In the genomic region with DNA sequence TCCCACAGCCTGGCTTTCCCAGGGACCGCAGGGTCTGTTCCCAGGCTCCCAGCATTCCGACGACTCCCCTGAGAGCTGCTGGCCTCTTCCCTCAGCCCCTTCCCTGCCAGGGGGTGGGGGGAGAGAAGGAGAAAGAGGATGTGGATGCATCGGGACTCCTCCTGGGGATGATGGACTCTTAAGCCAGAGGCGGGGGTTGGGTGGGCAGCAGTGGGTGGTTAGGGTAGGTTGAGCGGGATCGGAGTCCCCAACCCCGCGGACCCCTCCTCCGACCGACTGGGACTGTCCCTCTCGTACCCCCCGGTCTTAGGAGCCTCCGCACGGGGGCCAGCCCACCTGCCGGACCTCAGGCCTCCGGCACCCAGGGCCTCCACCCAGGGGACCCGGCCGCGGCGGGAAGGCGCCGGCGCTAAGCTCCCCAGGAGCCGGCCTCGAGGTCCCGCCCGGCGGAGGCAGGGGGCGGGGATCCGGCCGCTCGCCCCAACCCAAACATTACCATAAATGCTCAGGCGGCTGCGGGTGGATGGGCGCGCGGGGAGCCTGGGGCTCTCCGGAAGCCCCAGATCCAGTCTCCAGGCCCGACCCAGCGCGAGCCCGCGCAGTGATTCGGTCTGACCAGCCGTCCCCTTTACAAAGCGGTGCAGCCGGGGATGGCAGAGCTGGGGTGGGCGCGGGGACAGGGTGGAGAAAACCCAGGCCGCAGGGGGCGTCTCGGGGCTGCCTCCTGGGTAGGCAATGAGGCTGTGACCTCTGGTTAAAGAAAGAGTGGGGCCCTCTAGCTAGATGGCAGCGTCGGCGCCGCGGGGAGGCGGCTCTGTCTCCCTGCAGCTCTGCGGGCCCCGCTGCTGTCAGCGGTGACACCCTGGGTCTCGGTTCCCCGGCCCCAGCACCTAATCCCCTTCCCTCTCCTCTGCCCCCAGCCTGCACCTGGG, we compare ENCODE assay signal across 8 cellular contexts. TPM values are rescaled to one million over a fixed set of nuclear protein-coding genes. Genes with fewer than 3 reads are reported as not detected.
A peak's percentile ranks its signal among the peaks of the same experiment; 100 is the strongest.
DNase-seq lines count a peak whose midpoint lies in the region; ATAC-seq and TF ChIP-seq lines count a peak whose summit lies in the region.

No MANE protein-coding gene starts in this region.

- WGBS in ovary, 3 donors, result 2 to 4% (median 3%) methylated on average over 61 to 64 of the region's 64 CpGs

- H3K4me3 Mint-ChIP-seq in activated naive CD4-positive, alpha-beta T cell treated with anti-CD3 and anti-CD28 coated beads, Interleukin-2, amount 10 ng/mL, durations not matched to agents 7 days and 5 days, result peak overlapping the region; percentile 76
- H3K4me3 Mint-ChIP-seq in glutamatergic neuron (ENCODE audit: unreplicated experiment), result peak overlapping the region; percentile 83

- H3K27ac ChIP-seq in ovary, result peak overlapping the region; percentile 68 to 71

- no peak for TF ChIP-seq EP300 in ovary (IDR thresholded peaks at IDR 0.05)

- peaks cover 44% of the 10 kb centered on the region for H3K4me1 Mint-ChIP-seq in activated naive CD4-positive, alpha-beta T cell treated with anti-CD3 and anti-CD28 coated beads, Interleukin-2, amount 10 ng/mL, durations not matched to agents 7 days and 5 days
- peaks cover 8% of the 10 kb centered on the region for H3K4me1 Mint-ChIP-seq in glutamatergic neuron (ENCODE audit: low read depth, unreplicated experiment)

- TF ChIP-seq CTCF in glutamatergic neuron (IDR thresholded peaks at IDR 0.05; ENCODE audit: partially characterized antibody, unreplicated experiment) (no peak), ovary (IDR thresholded peaks at IDR 0.05) (no peak)

- no peak for TF ChIP-seq POLR2A in ovary (IDR thresholded peaks at IDR 0.05)

- CTCF ChIA-PET in activated naive CD4-positive, alpha-beta T cell treated with anti-CD3 and anti-CD28 coated beads, Interleukin-2, amount 10 ng/mL, durations not matched to agents 7 days and 5 days (lab: Charles Lee), result interaction anchor here (0.8 to 5.8 kb wide), 16 partner anchors 11 to 631 kb away, joined by 3 to 106 read pairs (median 4); a partner anchor contains a TSS

- intact Hi-C loops in ovary (cut with DNase I), result no loop called here

- H3K9me3 ChIP-seq in ovary, result no peaks in the 10 kb centered on the region

- H3K27me3 Mint-ChIP-seq in activated naive CD4-positive, alpha-beta T cell treated with anti-CD3 and anti-CD28 coated beads, Interleukin-2, amount 10 ng/mL, durations not matched to agents 7 days and 5 days, result peaks cover 60% of the 10 kb centered on the region
- H3K27me3 Mint-ChIP-seq in glutamatergic neuron (ENCODE audit: unreplicated experiment), result peaks cover 2% of the 10 kb centered on the region

- DNase-seq in EH (ENCODE audit: low read depth), result peak; percentile 82
- peak; percentile 60 for DNase-seq in NAMALWA (ENCODE audit: low spot score)
- peak; percentile 79 for DNase-seq in activated naive CD4-positive, alpha-beta T cell treated with anti-CD3 and anti-CD28 coated beads, Interleukin-2, amount 10 ng/mL, durations not matched to agents 7 days and 5 days
- peak; percentile 66 for DNase-seq in glutamatergic neuron
- peak in 4 of 5 donors; percentile 46 to 74 (median 60) for DNase-seq in ovary
- DNase-seq in NK-92 treated with Interleukin-12 subunit alpha and Interleukin-12 subunit beta, amount 100 ng/mL, for 24 hours (lab: John Stamatoyannopoulos, UW), result no peak
- DNase-seq in SKM-1 (lab: John Stamatoyannopoulos, UW; ENCODE audit: unreplicated experiment), result no peak

- peak overlapping the region; percentile 32 for H3K4me3 ChIP-seq in ovary

- H3K36me3 ChIP-seq in ovary, result no peaks in the 10 kb centered on the region

- H3K9me3 Mint-ChIP-seq in activated naive CD4-positive, alpha-beta T cell treated with anti-CD3 and anti-CD28 coated beads, Interleukin-2, amount 10 ng/mL, durations not matched to agents 7 days and 5 days, result no peaks in the 10 kb centered on the region
- peaks cover 1% of the 10 kb centered on the region for H3K9me3 Mint-ChIP-seq in glutamatergic neuron (ENCODE audit: unreplicated experiment)

- ATAC-seq in GM21529 (IDR thresholded peaks at IDR 0.05; ENCODE audit: unreplicated experiment), result peak; percentile 58

- peaks cover 17% of the 10 kb centered on the region for H3K4me1 ChIP-seq in ovary (ENCODE audit: insufficient read depth)

- peak overlapping the region; percentile 92 for H3K27ac Mint-ChIP-seq in activated naive CD4-positive, alpha-beta T cell treated with anti-CD3 and anti-CD28 coated beads, Interleukin-2, amount 10 ng/mL, durations not matched to agents 7 days and 5 days
- H3K27ac Mint-ChIP-seq in glutamatergic neuron (ENCODE audit: unreplicated experiment), result no peak overlapping the region

- peaks cover 2% of the 10 kb centered on the region for H3K36me3 Mint-ChIP-seq in activated naive CD4-positive, alpha-beta T cell treated with anti-CD3 and anti-CD28 coated beads, Interleukin-2, amount 10 ng/mL, durations not matched to agents 7 days and 5 days
- no peaks in the 10 kb centered on the region for H3K36me3 Mint-ChIP-seq in glutamatergic neuron (ENCODE audit: unreplicated experiment)

- H3K27me3 ChIP-seq in ovary, result no peaks in the 10 kb centered on the region

RNA-seq across cellular contexts. Expression of a gene that starts 3.9 kb away (rescaled TPM):
- 11.4 TPM for total RNA-seq in glutamatergic neuron (ENCODE audit: unreplicated experiment)
- total RNA-seq in ovary, result 100 to 1,000 TPM in 2 of 7 donors, 10 to 100 TPM in 5; 34.6 to 121 (median 45.7) TPM
- polyA plus RNA-seq in ovary, result 100 to 1,000 TPM in 1 of 2 donors, 10 to 100 TPM in 1; 89.9 to 119 TPM

RNA-seq across cellular contexts. Expression of a gene that starts 13.5 kb away (rescaled TPM):
- total RNA-seq in glutamatergic neuron (ENCODE audit: unreplicated experiment) (20.6 TPM), ovary (10 to 100 TPM in 6 of 7 donors, 1 to 10 TPM in 1; 7.0 to 25.8 (median 22.0) TPM)
- polyA plus RNA-seq in ovary, result 10 to 100 TPM; 14.9 to 18.1 TPM

RNA-seq across cellular contexts. Expression of a gene that starts 19.8 kb away (rescaled TPM):
- total RNA-seq in glutamatergic neuron (ENCODE audit: unreplicated experiment) (0.32 TPM), ovary (10 to 100 TPM in 4 of 7 donors, 1 to 10 TPM in 3; 4.4 to 25.7 (median 10.8) TPM)
- polyA plus RNA-seq in ovary, result 10 to 100 TPM in 1 of 2 donors, 1 to 10 TPM in 1; 5.7 to 17.2 TPM

RNA-seq across cellular contexts. Expression of a gene that starts 25.6 kb away (rescaled TPM):
- total RNA-seq in glutamatergic neuron (ENCODE audit: unreplicated experiment) (not detected), ovary (under 1 TPM in 1 of 7 donors, not detected in 6; 0.11 TPM)
- polyA plus RNA-seq in ovary, result not detected

Comparison
In these comparisons a context has a peak if more than half of its experiments do, and no peak if none do; other contexts are left out.
1. DNase-seq: peak in EH (single experiment), NAMALWA (single experiment), activated naive CD4-positive, alpha-beta T cell treated with anti-CD3 and anti-CD28 coated beads, Interleukin-2, amount 10 ng/mL, durations not matched to agents 7 days and 5 days (single experiment), glutamatergic neuron (single experiment) and ovary (4 of 5); none in NK-92 treated with Interleukin-12 subunit alpha and Interleukin-12 subunit beta, amount 100 ng/mL, for 24 hours (single experiment) and SKM-1 (single experiment).